In the genomic region with DNA sequence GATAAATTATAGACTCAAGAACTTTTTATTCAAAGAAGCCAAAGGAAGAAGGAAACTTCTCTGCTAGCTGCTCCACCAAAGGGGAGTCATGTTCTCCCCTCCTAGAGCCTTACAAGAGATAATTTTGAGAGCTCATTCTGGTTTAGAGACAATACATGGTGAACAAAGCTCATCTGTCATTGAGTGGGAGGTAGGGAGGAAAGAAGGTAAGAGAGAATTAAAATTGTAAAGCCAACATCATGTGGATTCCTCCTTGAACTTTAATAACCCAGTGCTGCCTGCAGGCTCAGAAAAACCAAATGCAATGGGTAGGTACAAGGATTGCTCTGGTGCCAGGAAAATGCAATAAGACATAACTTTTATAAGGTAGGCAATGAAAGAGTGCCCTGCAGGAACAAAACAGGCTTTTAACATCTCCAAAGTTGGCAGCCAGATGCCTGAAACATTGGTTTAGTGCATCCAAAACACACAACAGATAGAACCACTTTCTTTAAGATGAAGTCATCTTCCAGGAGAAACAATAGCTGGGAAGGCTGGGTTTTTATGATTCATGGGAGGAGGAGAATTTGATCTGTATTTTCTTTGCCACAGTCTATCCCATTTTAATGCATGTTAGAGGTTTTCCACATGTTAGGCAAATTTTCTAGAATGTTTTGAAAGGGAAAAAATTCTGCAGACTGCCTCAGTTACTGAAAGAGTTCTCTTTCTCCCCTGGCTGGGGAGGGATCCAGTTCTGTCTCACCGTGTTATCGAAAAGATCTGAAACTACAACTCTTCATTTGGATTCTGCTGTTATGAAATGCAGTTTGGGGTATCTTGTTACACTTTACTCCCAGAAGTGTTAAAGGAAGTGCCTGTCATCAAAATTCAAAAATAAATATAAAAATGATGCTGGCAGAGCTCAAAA, we compare ENCODE assay signal across 2 cellular contexts.
TF ChIP-seq lines count a peak whose summit lies in the region.

No MANE protein-coding gene starts in this region.

TF ChIP-seq in HEK293, 187 proteins besides CTCF, POLR2A, EP300 and RAD21 (continues in another document):
- TF ChIP-seq KLF10 (tag by site-specific recombination; IDR thresholded peaks at IDR 0.05) (no peak), IKZF3 (tag by site-specific recombination; IDR thresholded peaks at IDR 0.05) (peak; percentile 33; the same call in 1 of the 2 replicates), SP7 (tag by site-specific recombination; IDR thresholded peaks at IDR 0.05) (0 out of 2 replicates have a peak, but pooled peaks have one; percentile 36), ZNF585B (tag by site-specific recombination; IDR thresholded peaks at IDR 0.05) (no peak), ZNF366 (tag by site-specific recombination; conservative IDR thresholded peaks at IDR 0.05) (peak; percentile 50; the same call in 1 of the 2 replicates), OSR2 (tag by site-specific recombination; IDR thresholded peaks at IDR 0.05) (peak; percentile 20; the same call in 1 of the 2 replicates), ZNF221 (tag by site-specific recombination; IDR thresholded peaks at IDR 0.05; ENCODE audit: borderline replicate concordance) (no peak), GLIS2 (tag by site-specific recombination; IDR thresholded peaks at IDR 0.05) (no peak), KLF1 (tag by site-specific recombination; IDR thresholded peaks at IDR 0.05) (no peak), GLI4 (tag by site-specific recombination; IDR thresholded peaks at IDR 0.05) (no peak), ZNF76 (tag by site-specific recombination; IDR thresholded peaks at IDR 0.05; ENCODE audit: borderline replicate concordance, low read depth) (no peak), HOXD13 (CRISPR knock-in tag; IDR thresholded peaks at IDR 0.05; ENCODE audit: borderline replicate concordance) (no peak), ZNF664 (tag by site-specific recombination; IDR thresholded peaks at IDR 0.05) (no peak)
- TF ChIP-seq, protein P1, sequence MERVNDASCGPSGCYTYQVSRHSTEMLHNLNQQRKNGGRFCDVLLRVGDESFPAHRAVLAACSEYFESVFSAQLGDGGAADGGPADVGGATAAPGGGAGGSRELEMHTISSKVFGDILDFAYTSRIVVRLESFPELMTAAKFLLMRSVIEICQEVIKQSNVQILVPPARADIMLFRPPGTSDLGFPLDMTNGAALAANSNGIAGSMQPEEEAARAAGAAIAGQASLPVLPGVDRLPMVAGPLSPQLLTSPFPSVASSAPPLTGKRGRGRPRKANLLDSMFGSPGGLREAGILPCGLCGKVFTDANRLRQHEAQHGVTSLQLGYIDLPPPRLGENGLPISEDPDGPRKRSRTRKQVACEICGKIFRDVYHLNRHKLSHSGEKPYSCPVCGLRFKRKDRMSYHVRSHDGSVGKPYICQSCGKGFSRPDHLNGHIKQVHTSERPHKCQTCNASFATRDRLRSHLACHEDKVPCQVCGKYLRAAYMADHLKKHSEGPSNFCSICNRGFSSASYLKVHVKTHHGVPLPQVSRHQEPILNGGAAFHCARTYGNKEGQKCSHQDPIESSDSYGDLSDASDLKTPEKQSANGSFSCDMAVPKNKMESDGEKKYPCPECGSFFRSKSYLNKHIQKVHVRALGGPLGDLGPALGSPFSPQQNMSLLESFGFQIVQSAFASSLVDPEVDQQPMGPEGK (tag by site-specific recombination; IDR thresholded peaks at IDR 0.05): no peak
- TF ChIP-seq, protein P2, sequence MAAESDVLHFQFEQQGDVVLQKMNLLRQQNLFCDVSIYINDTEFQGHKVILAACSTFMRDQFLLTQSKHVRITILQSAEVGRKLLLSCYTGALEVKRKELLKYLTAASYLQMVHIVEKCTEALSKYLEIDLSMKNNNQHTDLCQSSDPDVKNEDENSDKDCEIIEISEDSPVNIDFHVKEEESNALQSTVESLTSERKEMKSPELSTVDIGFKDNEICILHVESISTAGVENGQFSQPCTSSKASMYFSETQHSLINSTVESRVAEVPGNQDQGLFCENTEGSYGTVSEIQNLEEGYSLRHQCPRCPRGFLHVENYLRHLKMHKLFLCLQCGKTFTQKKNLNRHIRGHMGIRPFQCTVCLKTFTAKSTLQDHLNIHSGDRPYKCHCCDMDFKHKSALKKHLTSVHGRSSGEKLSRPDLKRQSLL (tag by site-specific recombination; IDR thresholded peaks at IDR 0.05): no peak
- TF ChIP-seq, protein P3, sequence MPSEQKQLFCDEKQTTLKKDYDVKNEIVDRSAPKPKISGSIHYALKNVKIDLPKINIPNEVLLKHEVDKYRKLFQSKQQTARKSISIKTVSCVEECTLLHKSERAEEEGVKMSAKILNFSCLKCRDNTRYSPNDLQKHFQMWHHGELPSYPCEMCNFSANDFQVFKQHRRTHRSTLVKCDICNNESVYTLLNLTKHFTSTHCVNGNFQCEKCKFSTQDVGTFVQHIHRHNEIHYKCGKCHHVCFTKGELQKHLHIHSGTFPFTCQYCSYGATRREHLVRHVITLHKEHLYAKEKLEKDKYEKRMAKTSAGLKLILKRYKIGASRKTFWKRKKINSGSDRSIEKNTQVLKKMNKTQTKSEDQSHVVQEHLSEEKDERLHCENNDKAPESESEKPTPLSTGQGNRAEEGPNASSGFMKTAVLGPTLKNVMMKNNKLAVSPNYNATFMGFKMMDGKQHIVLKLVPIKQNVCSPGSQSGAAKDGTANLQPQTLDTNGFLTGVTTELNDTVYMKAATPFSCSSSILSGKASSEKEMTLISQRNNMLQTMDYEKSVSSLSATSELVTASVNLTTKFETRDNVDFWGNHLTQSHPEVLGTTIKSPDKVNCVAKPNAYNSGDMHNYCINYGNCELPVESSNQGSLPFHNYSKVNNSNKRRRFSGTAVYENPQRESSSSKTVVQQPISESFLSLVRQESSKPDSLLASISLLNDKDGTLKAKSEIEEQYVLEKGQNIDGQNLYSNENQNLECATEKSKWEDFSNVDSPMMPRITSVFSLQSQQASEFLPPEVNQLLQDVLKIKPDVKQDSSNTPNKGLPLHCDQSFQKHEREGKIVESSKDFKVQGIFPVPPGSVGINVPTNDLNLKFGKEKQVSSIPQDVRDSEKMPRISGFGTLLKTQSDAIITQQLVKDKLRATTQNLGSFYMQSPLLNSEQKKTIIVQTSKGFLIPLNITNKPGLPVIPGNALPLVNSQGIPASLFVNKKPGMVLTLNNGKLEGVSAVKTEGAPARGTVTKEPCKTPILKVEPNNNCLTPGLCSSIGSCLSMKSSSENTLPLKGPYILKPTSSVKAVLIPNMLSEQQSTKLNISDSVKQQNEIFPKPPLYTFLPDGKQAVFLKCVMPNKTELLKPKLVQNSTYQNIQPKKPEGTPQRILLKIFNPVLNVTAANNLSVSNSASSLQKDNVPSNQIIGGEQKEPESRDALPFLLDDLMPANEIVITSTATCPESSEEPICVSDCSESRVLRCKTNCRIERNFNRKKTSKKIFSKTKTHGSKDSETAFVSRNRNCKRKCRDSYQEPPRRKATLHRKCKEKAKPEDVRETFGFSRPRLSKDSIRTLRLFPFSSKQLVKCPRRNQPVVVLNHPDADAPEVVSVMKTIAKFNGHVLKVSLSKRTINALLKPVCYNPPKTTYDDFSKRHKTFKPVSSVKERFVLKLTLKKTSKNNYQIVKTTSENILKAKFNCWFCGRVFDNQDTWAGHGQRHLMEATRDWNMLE (tag by site-specific recombination; conservative IDR thresholded peaks at IDR 0.05; ENCODE audit: low read depth): no peak
- TF ChIP-seq, protein P4, sequence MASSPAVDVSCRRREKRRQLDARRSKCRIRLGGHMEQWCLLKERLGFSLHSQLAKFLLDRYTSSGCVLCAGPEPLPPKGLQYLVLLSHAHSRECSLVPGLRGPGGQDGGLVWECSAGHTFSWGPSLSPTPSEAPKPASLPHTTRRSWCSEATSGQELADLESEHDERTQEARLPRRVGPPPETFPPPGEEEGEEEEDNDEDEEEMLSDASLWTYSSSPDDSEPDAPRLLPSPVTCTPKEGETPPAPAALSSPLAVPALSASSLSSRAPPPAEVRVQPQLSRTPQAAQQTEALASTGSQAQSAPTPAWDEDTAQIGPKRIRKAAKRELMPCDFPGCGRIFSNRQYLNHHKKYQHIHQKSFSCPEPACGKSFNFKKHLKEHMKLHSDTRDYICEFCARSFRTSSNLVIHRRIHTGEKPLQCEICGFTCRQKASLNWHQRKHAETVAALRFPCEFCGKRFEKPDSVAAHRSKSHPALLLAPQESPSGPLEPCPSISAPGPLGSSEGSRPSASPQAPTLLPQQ (tag by site-specific recombination; IDR thresholded peaks at IDR 0.05): no peak

TF ChIP-seq in HepG2, 621 proteins besides CTCF, POLR2A, EP300 and RAD21:
- TF ChIP-seq MBD4 (IDR thresholded peaks at IDR 0.05; ENCODE audit: borderline replicate concordance, low read length) (no peak), ZNF382 (CRISPR knock-in tag; IDR thresholded peaks at IDR 0.05; ENCODE audit: borderline replicate concordance) (no peak), ZNF557 (CRISPR knock-in tag; IDR thresholded peaks at IDR 0.05) (no peak), ZNF761 (CRISPR knock-in tag; conservative IDR thresholded peaks at IDR 0.05) (no peak), ZNF569 (CRISPR knock-in tag; IDR thresholded peaks at IDR 0.05; ENCODE audit: borderline replicate concordance) (no peak)
- TF ChIP-seq, protein P5, sequence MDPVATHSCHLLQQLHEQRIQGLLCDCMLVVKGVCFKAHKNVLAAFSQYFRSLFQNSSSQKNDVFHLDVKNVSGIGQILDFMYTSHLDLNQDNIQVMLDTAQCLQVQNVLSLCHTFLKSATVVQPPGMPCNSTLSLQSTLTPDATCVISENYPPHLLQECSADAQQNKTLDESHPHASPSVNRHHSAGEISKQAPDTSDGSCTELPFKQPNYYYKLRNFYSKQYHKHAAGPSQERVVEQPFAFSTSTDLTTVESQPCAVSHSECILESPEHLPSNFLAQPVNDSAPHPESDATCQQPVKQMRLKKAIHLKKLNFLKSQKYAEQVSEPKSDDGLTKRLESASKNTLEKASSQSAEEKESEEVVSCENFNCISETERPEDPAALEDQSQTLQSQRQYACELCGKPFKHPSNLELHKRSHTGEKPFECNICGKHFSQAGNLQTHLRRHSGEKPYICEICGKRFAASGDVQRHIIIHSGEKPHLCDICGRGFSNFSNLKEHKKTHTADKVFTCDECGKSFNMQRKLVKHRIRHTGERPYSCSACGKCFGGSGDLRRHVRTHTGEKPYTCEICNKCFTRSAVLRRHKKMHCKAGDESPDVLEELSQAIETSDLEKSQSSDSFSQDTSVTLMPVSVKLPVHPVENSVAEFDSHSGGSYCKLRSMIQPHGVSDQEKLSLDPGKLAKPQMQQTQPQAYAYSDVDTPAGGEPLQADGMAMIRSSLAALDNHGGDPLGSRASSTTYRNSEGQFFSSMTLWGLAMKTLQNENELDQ (CRISPR knock-in tag; IDR thresholded peaks at IDR 0.05; ENCODE audit: borderline replicate concordance): no peak
- TF ChIP-seq, protein P6, sequence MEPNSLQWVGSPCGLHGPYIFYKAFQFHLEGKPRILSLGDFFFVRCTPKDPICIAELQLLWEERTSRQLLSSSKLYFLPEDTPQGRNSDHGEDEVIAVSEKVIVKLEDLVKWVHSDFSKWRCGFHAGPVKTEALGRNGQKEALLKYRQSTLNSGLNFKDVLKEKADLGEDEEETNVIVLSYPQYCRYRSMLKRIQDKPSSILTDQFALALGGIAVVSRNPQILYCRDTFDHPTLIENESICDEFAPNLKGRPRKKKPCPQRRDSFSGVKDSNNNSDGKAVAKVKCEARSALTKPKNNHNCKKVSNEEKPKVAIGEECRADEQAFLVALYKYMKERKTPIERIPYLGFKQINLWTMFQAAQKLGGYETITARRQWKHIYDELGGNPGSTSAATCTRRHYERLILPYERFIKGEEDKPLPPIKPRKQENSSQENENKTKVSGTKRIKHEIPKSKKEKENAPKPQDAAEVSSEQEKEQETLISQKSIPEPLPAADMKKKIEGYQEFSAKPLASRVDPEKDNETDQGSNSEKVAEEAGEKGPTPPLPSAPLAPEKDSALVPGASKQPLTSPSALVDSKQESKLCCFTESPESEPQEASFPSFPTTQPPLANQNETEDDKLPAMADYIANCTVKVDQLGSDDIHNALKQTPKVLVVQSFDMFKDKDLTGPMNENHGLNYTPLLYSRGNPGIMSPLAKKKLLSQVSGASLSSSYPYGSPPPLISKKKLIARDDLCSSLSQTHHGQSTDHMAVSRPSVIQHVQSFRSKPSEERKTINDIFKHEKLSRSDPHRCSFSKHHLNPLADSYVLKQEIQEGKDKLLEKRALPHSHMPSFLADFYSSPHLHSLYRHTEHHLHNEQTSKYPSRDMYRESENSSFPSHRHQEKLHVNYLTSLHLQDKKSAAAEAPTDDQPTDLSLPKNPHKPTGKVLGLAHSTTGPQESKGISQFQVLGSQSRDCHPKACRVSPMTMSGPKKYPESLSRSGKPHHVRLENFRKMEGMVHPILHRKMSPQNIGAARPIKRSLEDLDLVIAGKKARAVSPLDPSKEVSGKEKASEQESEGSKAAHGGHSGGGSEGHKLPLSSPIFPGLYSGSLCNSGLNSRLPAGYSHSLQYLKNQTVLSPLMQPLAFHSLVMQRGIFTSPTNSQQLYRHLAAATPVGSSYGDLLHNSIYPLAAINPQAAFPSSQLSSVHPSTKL (CRISPR knock-in tag; IDR thresholded peaks at IDR 0.05): no peak
